In genomic region chr15:92914768-92915221, GRCh38 we compare ENCODE assay signal across 8 cellular contexts. TPM values are rescaled to one million over a fixed set of nuclear protein-coding genes. Genes with fewer than 3 reads are reported as not detected.
DNase-seq lines count a peak whose midpoint lies in the region; ATAC-seq and TF ChIP-seq lines count a peak whose summit lies in the region.

No MANE protein-coding gene starts in this region.

- H3K4me3 Mint-ChIP-seq in dendritic cell treated with granulocyte-macrophage colony-stimulating factor and Interleukin-4, amounts not matched to agents 40 ng/mL and 50 ng/mL, for 4 days = peak overlapping the region; percentile 57
- H3K4me3 Mint-ChIP-seq in progenitor cell of endocrine pancreas (ENCODE audit: low read depth) = no peak overlapping the region

- DNase-seq in NOMO-1 treated with DMSO at 0.1 percent for 48 hours (lab: John Stamatoyannopoulos, UW; ENCODE audit: unreplicated experiment) (peak; percentile 17), NOMO-1 treated with dmso at 0.1 percent for 144 hours (lab: John Stamatoyannopoulos, UW; ENCODE audit: unreplicated experiment) (no peak), LHCN-M2 (ENCODE audit: low read depth) (peak; percentile 50), progenitor cell of endocrine pancreas (ENCODE audit: low spot score, unreplicated experiment) (no peak), COLO668 (lab: John Stamatoyannopoulos, UW; ENCODE audit: unreplicated experiment) (no peak), nucleus accumbens (lab: John Stamatoyannopoulos, UW) (no peak)

- intact Hi-C loops in dendritic cell treated with granulocyte-macrophage colony-stimulating factor and Interleukin-4, amounts not matched to agents 40 ng/mL and 50 ng/mL, for 4 days (cut with micrococcal nuclease) = no loop called here

- no peak for TF ChIP-seq CTCF in progenitor cell of endocrine pancreas (IDR thresholded peaks at IDR 0.05; ENCODE audit: unreplicated experiment)

- H3K27me3 Mint-ChIP-seq in dendritic cell treated with granulocyte-macrophage colony-stimulating factor and Interleukin-4, amounts not matched to agents 40 ng/mL and 50 ng/mL, for 4 days = no peaks in the 10 kb centered on the region
- no peaks in the 10 kb centered on the region for H3K27me3 Mint-ChIP-seq in progenitor cell of endocrine pancreas

- no peak for ATAC-seq in HG02588 (IDR thresholded peaks at IDR 0.05; ENCODE audit: unreplicated experiment)

- peak overlapping the region; percentile 85 for H3K27ac Mint-ChIP-seq in dendritic cell treated with granulocyte-macrophage colony-stimulating factor and Interleukin-4, amounts not matched to agents 40 ng/mL and 50 ng/mL, for 4 days
- peak overlapping the region; percentile 96 for H3K27ac Mint-ChIP-seq in progenitor cell of endocrine pancreas

- peaks cover 77% of the 10 kb centered on the region for H3K36me3 Mint-ChIP-seq in dendritic cell treated with granulocyte-macrophage colony-stimulating factor and Interleukin-4, amounts not matched to agents 40 ng/mL and 50 ng/mL, for 4 days (ENCODE audit: low read depth)
- peaks cover 24% of the 10 kb centered on the region for H3K36me3 Mint-ChIP-seq in progenitor cell of endocrine pancreas (ENCODE audit: insufficient read depth)

- H3K4me1 Mint-ChIP-seq in dendritic cell treated with granulocyte-macrophage colony-stimulating factor and Interleukin-4, amounts not matched to agents 40 ng/mL and 50 ng/mL, for 4 days (ENCODE audit: low read depth) = peaks cover 80% of the 10 kb centered on the region
- H3K4me1 Mint-ChIP-seq in progenitor cell of endocrine pancreas (ENCODE audit: low read depth) = peaks cover 46% of the 10 kb centered on the region

- no peaks in the 10 kb centered on the region for H3K9me3 Mint-ChIP-seq in dendritic cell treated with granulocyte-macrophage colony-stimulating factor and Interleukin-4, amounts not matched to agents 40 ng/mL and 50 ng/mL, for 4 days
- H3K9me3 Mint-ChIP-seq in progenitor cell of endocrine pancreas (ENCODE audit: low read depth) = no peaks in the 10 kb centered on the region

RNA-seq across cellular contexts. Expression of gene CHD2, which starts 14.7 kb away (rescaled TPM):
- total RNA-seq in LHCN-M2 (2014; rRNA removed) (28.6 and 36.0 TPM in 2 replicates), progenitor cell of endocrine pancreas (145 and 159 TPM in 2 replicates)
- polyA plus RNA-seq in LHCN-M2 (2012) = 15.4 TPM

Comparison
In these comparisons a context has a peak if more than half of its experiments do, and no peak if none do; other contexts are left out.
1. DNase-seq: peak in NOMO-1 treated with DMSO at 0.1 percent for 48 hours (single experiment) and LHCN-M2 (single experiment); none in NOMO-1 treated with dmso at 0.1 percent for 144 hours (single experiment), progenitor cell of endocrine pancreas (single experiment), COLO668 (single experiment) and nucleus accumbens (0 of 56).